In the genomic region with DNA sequence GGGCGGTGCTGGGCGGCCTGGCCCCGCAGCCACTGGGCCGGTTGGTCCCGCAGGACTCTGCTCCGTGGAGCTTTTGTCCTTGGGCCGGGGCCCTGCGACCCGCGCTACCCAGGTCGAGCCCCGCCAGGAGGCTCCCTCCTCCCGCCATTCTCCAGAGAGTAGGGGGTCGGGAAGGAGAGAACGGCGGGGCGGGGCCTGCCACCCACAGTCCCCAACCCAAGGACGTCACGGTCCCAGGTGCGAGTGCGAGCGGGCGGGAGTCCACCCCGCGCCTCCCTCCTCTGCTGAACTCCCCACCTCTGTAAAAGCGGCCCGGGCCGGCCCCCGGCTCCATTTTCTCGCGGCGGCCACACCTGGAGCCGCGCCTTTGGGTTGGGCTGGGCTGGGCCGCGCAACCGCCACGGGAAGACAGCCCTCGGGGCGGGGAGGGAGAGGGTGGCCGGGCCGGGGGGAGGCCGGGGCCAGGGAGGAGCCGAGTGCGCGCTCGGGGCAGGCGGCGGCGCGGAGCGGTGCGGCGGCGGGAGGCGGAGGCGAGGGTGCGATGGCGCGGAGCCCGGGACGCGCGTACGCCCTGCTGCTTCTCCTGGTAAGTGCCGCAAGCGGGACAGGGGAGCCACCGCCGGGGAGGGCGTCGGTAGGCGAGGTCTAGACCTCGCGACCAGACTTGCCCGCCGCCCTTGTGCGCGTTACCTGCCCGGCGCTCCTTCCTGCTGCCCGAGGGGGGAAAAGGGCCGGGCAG, we compare ENCODE assay signal across 1 cellular context.
TF ChIP-seq lines count a peak whose summit lies in the region.

A gene (plus strand): TSS at position 467 of the 739 bp plus-strand sequence. CDS start 75 bp downstream, at position 542.

TF ChIP-seq in K562, 482 proteins besides CTCF, POLR2A, EP300 and RAD21 (continued from another document and continues in another):
- TF ChIP-seq, protein P1, sequence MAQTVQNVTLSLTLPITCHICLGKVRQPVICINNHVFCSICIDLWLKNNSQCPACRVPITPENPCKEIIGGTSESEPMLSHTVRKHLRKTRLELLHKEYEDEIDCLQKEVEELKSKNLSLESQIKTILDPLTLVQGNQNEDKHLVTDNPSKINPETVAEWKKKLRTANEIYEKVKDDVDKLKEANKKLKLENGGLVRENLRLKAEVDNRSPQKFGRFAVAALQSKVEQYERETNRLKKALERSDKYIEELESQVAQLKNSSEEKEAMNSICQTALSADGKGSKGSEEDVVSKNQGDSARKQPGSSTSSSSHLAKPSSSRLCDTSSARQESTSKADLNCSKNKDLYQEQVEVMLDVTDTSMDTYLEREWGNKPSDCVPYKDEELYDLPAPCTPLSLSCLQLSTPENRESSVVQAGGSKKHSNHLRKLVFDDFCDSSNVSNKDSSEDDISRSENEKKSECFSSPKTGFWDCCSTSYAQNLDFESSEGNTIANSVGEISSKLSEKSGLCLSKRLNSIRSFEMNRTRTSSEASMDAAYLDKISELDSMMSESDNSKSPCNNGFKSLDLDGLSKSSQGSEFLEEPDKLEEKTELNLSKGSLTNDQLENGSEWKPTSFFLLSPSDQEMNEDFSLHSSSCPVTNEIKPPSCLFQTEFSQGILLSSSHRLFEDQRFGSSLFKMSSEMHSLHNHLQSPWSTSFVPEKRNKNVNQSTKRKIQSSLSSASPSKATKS (CRISPR knock-in tag; IDR thresholded peaks at IDR 0.05): no peak
- TF ChIP-seq, protein P2, sequence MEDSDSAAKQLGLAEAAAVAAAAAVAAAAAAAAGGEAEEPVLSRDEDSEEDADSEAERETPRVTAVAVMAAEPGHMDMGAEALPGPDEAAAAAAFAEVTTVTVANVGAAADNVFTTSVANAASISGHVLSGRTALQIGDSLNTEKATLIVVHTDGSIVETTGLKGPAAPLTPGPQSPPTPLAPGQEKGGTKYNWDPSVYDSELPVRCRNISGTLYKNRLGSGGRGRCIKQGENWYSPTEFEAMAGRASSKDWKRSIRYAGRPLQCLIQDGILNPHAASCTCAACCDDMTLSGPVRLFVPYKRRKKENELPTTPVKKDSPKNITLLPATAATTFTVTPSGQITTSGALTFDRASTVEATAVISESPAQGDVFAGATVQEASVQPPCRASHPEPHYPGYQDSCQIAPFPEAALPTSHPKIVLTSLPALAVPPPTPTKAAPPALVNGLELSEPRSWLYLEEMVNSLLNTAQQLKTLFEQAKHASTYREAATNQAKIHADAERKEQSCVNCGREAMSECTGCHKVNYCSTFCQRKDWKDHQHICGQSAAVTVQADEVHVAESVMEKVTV (CRISPR knock-in tag; IDR thresholded peaks at IDR 0.05): no peak
- TF ChIP-seq ETV1 (tag; conservative IDR thresholded peaks at IDR 0.05; ENCODE audit: low read depth) (no peak), CHD1 (IDR thresholded peaks at IDR 0.05; ENCODE audit: low read length) (peak; percentile 88), IRF2 (CRISPR knock-in tag; IDR thresholded peaks at IDR 0.05) (no peak), BRF1 (IDR thresholded peaks at IDR 0.05; ENCODE audit: borderline replicate concordance, extremely low read depth, insufficient read length) (no peak), IFI16 (CRISPR knock-in tag; IDR thresholded peaks at IDR 0.05) (no peak), PHF20 (IDR thresholded peaks at IDR 0.05; ENCODE audit: partially characterized antibody) (peak; percentile 19), POLR2AphosphoS5 (IDR thresholded peaks at IDR 0.05; ENCODE audit: control insufficient read depth, insufficient read depth, low read depth, low read length) (peak; percentile 53), SMARCE1 (IDR thresholded peaks at IDR 0.05) (0 out of 2 replicates have a peak, but pooled peaks have one; percentile 11), ELF2 (CRISPR knock-in tag; IDR thresholded peaks at IDR 0.05) (no peak), TAF15 (IDR thresholded peaks at IDR 0.05; ENCODE audit: low read depth, low read length) (no peak), ZNF347 (CRISPR knock-in tag; IDR thresholded peaks at IDR 0.05; ENCODE audit: low read depth) (no peak), DACH1 (IDR thresholded peaks at IDR 0.05; ENCODE audit: partially characterized antibody) (no peak), SUPT5H (IDR thresholded peaks at IDR 0.05) (peak; percentile 58; the same call in 1 of the 2 replicates), POLR2G (IDR thresholded peaks at IDR 0.05; ENCODE audit: low read depth, low read length) (peak; percentile 93), HIVEP1 (CRISPR knock-in tag; IDR thresholded peaks at IDR 0.05) (no peak), CREM (IDR thresholded peaks at IDR 0.05; ENCODE audit: low read depth) (peak; percentile 30; the same call in 1 of the 2 replicates), LCOR (CRISPR knock-in tag; IDR thresholded peaks at IDR 0.05) (no peak), NR2F6 (CRISPR knock-in tag; IDR thresholded peaks at IDR 0.05) (no peak), BRD4 (IDR thresholded peaks at IDR 0.05) (no peak), ZNF24 (IDR thresholded peaks at IDR 0.05) (peak; percentile 38; the same call in 1 of the 2 replicates), GTF2F1 (IDR thresholded peaks at IDR 0.05; ENCODE audit: low read depth, low read length) (no peak), RBFOX2 (IDR thresholded peaks at IDR 0.05; ENCODE audit: low read depth, low read length) (peak; percentile 92), NCOA6 (IDR thresholded peaks at IDR 0.05) (no peak), ZNF551 (CRISPR knock-in tag; IDR thresholded peaks at IDR 0.05) (no peak), ZNF668 (CRISPR knock-in tag; IDR thresholded peaks at IDR 0.05) (no peak), HDAC1 (IDR thresholded peaks at IDR 0.05) (no peak), GABPB2 (CRISPR knock-in tag; conservative IDR thresholded peaks at IDR 0.05) (no peak), L3MBTL2 (IDR thresholded peaks at IDR 0.05) (peak; percentile 87), ILF3 (IDR thresholded peaks at IDR 0.05; ENCODE audit: borderline replicate concordance) (no peak)
- TF ChIP-seq, protein P3, sequence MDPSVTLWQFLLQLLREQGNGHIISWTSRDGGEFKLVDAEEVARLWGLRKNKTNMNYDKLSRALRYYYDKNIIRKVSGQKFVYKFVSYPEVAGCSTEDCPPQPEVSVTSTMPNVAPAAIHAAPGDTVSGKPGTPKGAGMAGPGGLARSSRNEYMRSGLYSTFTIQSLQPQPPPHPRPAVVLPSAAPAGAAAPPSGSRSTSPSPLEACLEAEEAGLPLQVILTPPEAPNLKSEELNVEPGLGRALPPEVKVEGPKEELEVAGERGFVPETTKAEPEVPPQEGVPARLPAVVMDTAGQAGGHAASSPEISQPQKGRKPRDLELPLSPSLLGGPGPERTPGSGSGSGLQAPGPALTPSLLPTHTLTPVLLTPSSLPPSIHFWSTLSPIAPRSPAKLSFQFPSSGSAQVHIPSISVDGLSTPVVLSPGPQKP (CRISPR knock-in tag; IDR thresholded peaks at IDR 0.05): no peak
- TF ChIP-seq, protein P4, sequence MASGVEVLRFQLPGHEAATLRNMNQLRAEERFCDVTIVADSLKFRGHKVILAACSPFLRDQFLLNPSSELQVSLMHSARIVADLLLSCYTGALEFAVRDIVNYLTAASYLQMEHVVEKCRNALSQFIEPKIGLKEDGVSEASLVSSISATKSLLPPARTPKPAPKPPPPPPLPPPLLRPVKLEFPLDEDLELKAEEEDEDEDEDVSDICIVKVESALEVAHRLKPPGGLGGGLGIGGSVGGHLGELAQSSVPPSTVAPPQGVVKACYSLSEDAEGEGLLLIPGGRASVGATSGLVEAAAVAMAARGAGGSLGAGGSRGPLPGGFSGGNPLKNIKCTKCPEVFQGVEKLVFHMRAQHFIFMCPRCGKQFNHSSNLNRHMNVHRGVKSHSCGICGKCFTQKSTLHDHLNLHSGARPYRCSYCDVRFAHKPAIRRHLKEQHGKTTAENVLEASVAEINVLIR (CRISPR knock-in tag; IDR thresholded peaks at IDR 0.05): no peak
- TF ChIP-seq, protein P5, sequence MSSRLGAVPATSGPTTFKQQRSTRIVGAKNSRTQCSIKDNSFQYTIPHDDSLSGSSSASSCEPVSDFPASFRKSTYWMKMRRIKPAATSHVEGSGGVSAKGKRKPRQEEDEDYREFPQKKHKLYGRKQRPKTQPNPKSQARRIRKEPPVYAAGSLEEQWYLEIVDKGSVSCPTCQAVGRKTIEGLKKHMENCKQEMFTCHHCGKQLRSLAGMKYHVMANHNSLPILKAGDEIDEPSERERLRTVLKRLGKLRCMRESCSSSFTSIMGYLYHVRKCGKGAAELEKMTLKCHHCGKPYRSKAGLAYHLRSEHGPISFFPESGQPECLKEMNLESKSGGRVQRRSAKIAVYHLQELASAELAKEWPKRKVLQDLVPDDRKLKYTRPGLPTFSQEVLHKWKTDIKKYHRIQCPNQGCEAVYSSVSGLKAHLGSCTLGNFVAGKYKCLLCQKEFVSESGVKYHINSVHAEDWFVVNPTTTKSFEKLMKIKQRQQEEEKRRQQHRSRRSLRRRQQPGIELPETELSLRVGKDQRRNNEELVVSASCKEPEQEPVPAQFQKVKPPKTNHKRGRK (tag; IDR thresholded peaks at IDR 0.05): no peak
- TF ChIP-seq, protein P6, sequence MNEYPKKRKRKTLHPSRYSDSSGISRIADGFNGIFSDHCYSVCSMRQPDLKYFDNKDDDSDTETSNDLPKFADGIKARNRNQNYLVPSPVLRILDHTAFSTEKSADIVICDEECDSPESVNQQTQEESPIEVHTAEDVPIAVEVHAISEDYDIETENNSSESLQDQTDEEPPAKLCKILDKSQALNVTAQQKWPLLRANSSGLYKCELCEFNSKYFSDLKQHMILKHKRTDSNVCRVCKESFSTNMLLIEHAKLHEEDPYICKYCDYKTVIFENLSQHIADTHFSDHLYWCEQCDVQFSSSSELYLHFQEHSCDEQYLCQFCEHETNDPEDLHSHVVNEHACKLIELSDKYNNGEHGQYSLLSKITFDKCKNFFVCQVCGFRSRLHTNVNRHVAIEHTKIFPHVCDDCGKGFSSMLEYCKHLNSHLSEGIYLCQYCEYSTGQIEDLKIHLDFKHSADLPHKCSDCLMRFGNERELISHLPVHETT (CRISPR knock-in tag; conservative IDR thresholded peaks at IDR 0.05 in 1 of 2, IDR thresholded peaks at IDR 0.05 in 1 of 2): no peak; a peak in 1 of 4 replicates
- TF ChIP-seq, protein P7, sequence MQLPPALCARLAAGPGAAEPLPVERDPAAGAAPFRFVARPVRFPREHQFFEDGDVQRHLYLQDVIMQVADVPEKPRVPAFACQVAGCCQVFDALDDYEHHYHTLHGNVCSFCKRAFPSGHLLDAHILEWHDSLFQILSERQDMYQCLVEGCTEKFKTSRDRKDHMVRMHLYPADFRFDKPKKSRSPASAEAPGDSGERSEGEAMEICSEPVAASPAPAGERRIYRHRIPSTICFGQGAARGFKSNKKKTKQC (CRISPR knock-in tag; IDR thresholded peaks at IDR 0.05): peak; percentile 25; the same call in 1 of the 2 replicates
- TF ChIP-seq, protein P8, sequence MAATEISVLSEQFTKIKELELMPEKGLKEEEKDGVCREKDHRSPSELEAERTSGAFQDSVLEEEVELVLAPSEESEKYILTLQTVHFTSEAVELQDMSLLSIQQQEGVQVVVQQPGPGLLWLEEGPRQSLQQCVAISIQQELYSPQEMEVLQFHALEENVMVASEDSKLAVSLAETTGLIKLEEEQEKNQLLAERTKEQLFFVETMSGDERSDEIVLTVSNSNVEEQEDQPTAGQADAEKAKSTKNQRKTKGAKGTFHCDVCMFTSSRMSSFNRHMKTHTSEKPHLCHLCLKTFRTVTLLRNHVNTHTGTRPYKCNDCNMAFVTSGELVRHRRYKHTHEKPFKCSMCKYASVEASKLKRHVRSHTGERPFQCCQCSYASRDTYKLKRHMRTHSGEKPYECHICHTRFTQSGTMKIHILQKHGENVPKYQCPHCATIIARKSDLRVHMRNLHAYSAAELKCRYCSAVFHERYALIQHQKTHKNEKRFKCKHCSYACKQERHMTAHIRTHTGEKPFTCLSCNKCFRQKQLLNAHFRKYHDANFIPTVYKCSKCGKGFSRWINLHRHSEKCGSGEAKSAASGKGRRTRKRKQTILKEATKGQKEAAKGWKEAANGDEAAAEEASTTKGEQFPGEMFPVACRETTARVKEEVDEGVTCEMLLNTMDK (IDR thresholded peaks at IDR 0.05; ENCODE audit: borderline replicate concordance, insufficient read depth, low read depth, low read length, poor library complexity, severe bottlenecking): peak; percentile 61
- TF ChIP-seq, protein P9, sequence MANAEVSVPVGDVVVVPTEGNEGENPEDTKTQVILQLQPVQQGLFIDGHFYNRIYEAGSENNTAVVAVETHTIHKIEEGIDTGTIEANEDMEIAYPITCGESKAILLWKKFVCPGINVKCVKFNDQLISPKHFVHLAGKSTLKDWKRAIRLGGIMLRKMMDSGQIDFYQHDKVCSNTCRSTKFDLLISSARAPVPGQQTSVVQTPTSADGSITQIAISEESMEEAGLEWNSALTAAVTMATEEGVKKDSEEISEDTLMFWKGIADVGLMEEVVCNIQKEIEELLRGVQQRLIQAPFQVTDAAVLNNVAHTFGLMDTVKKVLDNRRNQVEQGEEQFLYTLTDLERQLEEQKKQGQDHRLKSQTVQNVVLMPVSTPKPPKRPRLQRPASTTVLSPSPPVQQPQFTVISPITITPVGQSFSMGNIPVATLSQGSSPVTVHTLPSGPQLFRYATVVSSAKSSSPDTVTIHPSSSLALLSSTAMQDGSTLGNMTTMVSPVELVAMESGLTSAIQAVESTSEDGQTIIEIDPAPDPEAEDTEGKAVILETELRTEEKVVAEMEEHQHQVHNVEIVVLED (CRISPR knock-in tag; IDR thresholded peaks at IDR 0.05): peak; percentile 49; the same call in 1 of the 2 replicates
- TF ChIP-seq, protein P10, sequence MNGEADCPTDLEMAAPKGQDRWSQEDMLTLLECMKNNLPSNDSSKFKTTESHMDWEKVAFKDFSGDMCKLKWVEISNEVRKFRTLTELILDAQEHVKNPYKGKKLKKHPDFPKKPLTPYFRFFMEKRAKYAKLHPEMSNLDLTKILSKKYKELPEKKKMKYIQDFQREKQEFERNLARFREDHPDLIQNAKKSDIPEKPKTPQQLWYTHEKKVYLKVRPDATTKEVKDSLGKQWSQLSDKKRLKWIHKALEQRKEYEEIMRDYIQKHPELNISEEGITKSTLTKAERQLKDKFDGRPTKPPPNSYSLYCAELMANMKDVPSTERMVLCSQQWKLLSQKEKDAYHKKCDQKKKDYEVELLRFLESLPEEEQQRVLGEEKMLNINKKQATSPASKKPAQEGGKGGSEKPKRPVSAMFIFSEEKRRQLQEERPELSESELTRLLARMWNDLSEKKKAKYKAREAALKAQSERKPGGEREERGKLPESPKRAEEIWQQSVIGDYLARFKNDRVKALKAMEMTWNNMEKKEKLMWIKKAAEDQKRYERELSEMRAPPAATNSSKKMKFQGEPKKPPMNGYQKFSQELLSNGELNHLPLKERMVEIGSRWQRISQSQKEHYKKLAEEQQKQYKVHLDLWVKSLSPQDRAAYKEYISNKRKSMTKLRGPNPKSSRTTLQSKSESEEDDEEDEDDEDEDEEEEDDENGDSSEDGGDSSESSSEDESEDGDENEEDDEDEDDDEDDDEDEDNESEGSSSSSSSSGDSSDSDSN (IDR thresholded peaks at IDR 0.05; ENCODE audit: borderline replicate concordance in 1 of 2, low read depth in 2 of 2, low read length in 2 of 2): peak in 1 of 2 experiments; percentile 56; a peak in 1 of 4 replicates
- TF ChIP-seq, protein P11, sequence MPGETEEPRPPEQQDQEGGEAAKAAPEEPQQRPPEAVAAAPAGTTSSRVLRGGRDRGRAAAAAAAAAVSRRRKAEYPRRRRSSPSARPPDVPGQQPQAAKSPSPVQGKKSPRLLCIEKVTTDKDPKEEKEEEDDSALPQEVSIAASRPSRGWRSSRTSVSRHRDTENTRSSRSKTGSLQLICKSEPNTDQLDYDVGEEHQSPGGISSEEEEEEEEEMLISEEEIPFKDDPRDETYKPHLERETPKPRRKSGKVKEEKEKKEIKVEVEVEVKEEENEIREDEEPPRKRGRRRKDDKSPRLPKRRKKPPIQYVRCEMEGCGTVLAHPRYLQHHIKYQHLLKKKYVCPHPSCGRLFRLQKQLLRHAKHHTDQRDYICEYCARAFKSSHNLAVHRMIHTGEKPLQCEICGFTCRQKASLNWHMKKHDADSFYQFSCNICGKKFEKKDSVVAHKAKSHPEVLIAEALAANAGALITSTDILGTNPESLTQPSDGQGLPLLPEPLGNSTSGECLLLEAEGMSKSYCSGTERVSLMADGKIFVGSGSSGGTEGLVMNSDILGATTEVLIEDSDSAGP (CRISPR knock-in tag; IDR thresholded peaks at IDR 0.05): no peak
